ENCODE assay signal across 1 cellular context in the genomic region with DNA sequence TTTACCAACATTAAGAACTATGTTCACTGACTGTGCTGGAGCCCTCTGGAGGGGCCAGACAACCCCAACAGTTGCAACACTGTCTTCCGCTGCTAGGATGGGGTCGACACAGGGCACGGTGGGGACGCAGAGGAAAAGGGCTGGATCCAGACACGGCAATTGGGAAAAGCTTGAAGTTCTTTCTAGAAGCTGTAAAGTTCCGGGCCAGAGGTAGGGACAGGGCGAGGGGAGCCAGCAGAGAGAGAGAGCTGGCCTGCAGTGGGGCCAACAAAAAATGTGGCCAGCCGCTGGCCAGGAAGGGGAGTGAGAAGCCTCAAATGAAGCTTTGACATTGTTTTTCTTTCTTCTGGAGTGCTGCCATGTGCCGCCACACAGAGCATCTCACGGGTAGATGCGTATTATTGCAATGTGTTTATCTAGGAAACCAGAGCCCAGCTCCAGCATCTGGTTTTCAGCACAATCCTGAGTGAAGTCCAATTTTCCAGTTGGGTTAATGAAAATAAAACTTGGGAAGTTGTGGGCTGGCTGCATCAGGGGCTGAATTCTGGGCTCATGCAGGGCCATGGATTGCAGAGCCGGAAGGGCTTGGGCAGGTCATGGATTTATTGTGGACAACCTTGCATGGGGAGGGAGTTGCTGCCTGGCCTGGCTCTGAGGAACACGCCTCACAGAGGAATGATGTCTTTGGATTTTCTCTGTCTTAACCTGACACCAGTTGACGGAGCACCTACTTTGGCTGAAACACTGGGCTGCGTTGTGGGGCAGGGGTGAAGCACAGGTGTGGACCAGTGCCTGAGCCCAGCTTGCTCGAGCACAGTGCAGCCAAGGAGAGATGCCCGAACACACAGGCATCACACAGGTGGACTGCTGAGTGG.
A peak's percentile ranks its signal among the peaks of the same experiment; 100 is the strongest.
TF ChIP-seq lines count a peak whose summit lies in the region.

No MANE protein-coding gene starts in this region.

TF ChIP-seq in IMR-90, 13 proteins besides CTCF, POLR2A, EP300 and RAD21 (continued from another document):
- TF ChIP-seq BHLHE40 (IDR thresholded peaks at IDR 0.05; ENCODE audit: low read depth, low read length) (peak; percentile 92), RCOR1 (IDR thresholded peaks at IDR 0.05; ENCODE audit: insufficient replicate concordance, low read length) (no peak), SMC3 (IDR thresholded peaks at IDR 0.05; ENCODE audit: low read depth, low read length) (no peak), MAFK (IDR thresholded peaks at IDR 0.05; ENCODE audit: low read depth, low read length) (no peak), MAZ (IDR thresholded peaks at IDR 0.05; ENCODE audit: borderline replicate concordance, low read depth, low read length) (no peak), FOS (IDR thresholded peaks at IDR 0.05; ENCODE audit: low read depth, low read length) (no peak)
- TF ChIP-seq, protein P1, sequence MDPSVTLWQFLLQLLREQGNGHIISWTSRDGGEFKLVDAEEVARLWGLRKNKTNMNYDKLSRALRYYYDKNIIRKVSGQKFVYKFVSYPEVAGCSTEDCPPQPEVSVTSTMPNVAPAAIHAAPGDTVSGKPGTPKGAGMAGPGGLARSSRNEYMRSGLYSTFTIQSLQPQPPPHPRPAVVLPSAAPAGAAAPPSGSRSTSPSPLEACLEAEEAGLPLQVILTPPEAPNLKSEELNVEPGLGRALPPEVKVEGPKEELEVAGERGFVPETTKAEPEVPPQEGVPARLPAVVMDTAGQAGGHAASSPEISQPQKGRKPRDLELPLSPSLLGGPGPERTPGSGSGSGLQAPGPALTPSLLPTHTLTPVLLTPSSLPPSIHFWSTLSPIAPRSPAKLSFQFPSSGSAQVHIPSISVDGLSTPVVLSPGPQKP (IDR thresholded peaks at IDR 0.05; ENCODE audit: borderline replicate concordance, low read depth, low read length), result no peak
